ENCODE assay signal across 11 cellular contexts in genomic region chr2:84858123-84858522, GRCh38. TPM values are rescaled to one million over a fixed set of nuclear protein-coding genes. Genes with fewer than 3 reads are reported as not detected.
A peak's percentile ranks its signal among the peaks of the same experiment; 100 is the strongest.
DNase-seq lines count a peak whose midpoint lies in the region; ATAC-seq and TF ChIP-seq lines count a peak whose summit lies in the region.
"Had no signal": no experiment of that assay in that cellular context is flagged by ENCODE, and none has a peak within 500 bp of the region (broad histone marks: within the 10 kb centered on the region; RNA-seq: fewer than 3 reads in every experiment).

No MANE protein-coding gene starts in this region.

- DNase-seq in DMS 273 (lab: John Stamatoyannopoulos, UW; ENCODE audit: unreplicated experiment) (peak; percentile 26), DMS 273 treated with DMSO at 0.1 percent for 48 hours (lab: John Stamatoyannopoulos, UW) (no peak), GM12864 (ENCODE audit: low read depth) (no peak), left kidney (ENCODE audit: low read depth, low spot score) (peak; percentile 29), NCI-H69 (lab: John Stamatoyannopoulos, UW) (no peak), occipital lobe (lab: John Stamatoyannopoulos, UW) (no peak), NCI-H1105 treated with DMSO at 0.1 percent for 48 hours (lab: John Stamatoyannopoulos, UW) (no peak)
- DNase-seq in activated CD8-positive, alpha-beta T cell treated with anti-CD3 and anti-CD28 coated beads for 36 hours = no peak
- DNase-seq: stimulated activated CD4-positive, alpha-beta T cell treated with anti-CD3 and anti-CD28 coated beads, Interleukin-4, amount 100 ng/mL, for 24 hours; testis had no signal

- CTCF ChIA-PET in activated CD8-positive, alpha-beta T cell treated with anti-CD3 and anti-CD28 coated beads for 36 hours (lab: Charles Lee) = interaction anchor here (0.7 to 3.0 kb wide), 16 partner anchors 8 to 442 kb away, joined by 3 to 19 read pairs (median 4); no protein-coding TSS in a partner anchor

- peaks cover 93% of the 10 kb centered on the region for H3K4me1 Mint-ChIP-seq in activated CD8-positive, alpha-beta T cell treated with anti-CD3 and anti-CD28 coated beads for 36 hours (ENCODE audit: low read depth)

- no peak for ATAC-seq in activated CD8-positive, alpha-beta T cell treated with anti-CD3 and anti-CD28 coated beads for 36 hours

- H3K27me3 Mint-ChIP-seq in activated CD8-positive, alpha-beta T cell treated with anti-CD3 and anti-CD28 coated beads for 36 hours = no peaks in the 10 kb centered on the region

- H3K27ac Mint-ChIP-seq in activated CD8-positive, alpha-beta T cell treated with anti-CD3 and anti-CD28 coated beads for 36 hours = peak overlapping the region; percentile 93

- peak; percentile 22 for TF ChIP-seq CTCF in GM12864 (IDR thresholded peaks at IDR 0.05; ENCODE audit: low read depth, low read length, missing control alignments)
- TF ChIP-seq CTCF in activated CD8-positive, alpha-beta T cell treated with anti-CD3 and anti-CD28 coated beads for 36 hours (IDR thresholded peaks at IDR 0.05) = peak; percentile 32

- POLR2A ChIA-PET in activated CD8-positive, alpha-beta T cell treated with anti-CD3 and anti-CD28 coated beads for 36 hours (lab: Charles Lee) = interaction anchor here (1.0 to 2.7 kb wide), 7 partner anchors 9 to 81 kb away, joined by 3 to 18 read pairs (median 6); no protein-coding TSS in a partner anchor

- no peak overlapping the region for H3K4me3 Mint-ChIP-seq in activated CD8-positive, alpha-beta T cell treated with anti-CD3 and anti-CD28 coated beads for 36 hours

- H3K36me3 Mint-ChIP-seq in activated CD8-positive, alpha-beta T cell treated with anti-CD3 and anti-CD28 coated beads for 36 hours (ENCODE audit: low read depth) = peaks cover 76% of the 10 kb centered on the region

- intact Hi-C loops in activated CD8-positive, alpha-beta T cell treated with anti-CD3 and anti-CD28 coated beads for 36 hours (cut with micrococcal nuclease) = no loop called here

- peaks cover 13% of the 10 kb centered on the region for H3K9me3 Mint-ChIP-seq in activated CD8-positive, alpha-beta T cell treated with anti-CD3 and anti-CD28 coated beads for 36 hours

- H3K4me3 ChIP-seq in GM12864 (ENCODE audit: low read depth, low read length) = no peak overlapping the region
- H3K4me3 ChIP-seq: SJSA1, testis had no signal

RNA-seq across cellular contexts. Expression of gene TRABD2A, which starts 22.8 kb away (rescaled TPM):
- 10 to 100 TPM; 56.3 to 56.4 TPM for total RNA-seq in activated CD8-positive, alpha-beta T cell treated with anti-CD3 and anti-CD28 coated beads for 36 hours
- 1.1 TPM for total RNA-seq in occipital lobe

RNA-seq across cellular contexts. Expression of gene TMSB10, which starts 47.3 kb away (rescaled TPM):
- 1,000 to 10,000 TPM; 2,035 to 2,060 TPM for total RNA-seq in activated CD8-positive, alpha-beta T cell treated with anti-CD3 and anti-CD28 coated beads for 36 hours
- 2,498 TPM for total RNA-seq in occipital lobe

Comparison
In these comparisons a context has a peak if more than half of its experiments do, and no peak if none do; other contexts are left out.
1. DNase-seq: peak in DMS 273 (single experiment) and left kidney (single experiment); none in DMS 273 treated with DMSO at 0.1 percent for 48 hours (single experiment), GM12864 (single experiment), activated CD8-positive, alpha-beta T cell treated with anti-CD3 and anti-CD28 coated beads for 36 hours (single experiment), NCI-H69 (single experiment), occipital lobe (single experiment) and NCI-H1105 treated with DMSO at 0.1 percent for 48 hours (single experiment).
2. RNA of gene TRABD2A, which starts 22.8 kb away (total RNA-seq): 56.3 to 56.4 TPM in activated CD8-positive, alpha-beta T cell treated with anti-CD3 and anti-CD28 coated beads for 36 hours; 1.1 TPM in occipital lobe (single experiment); every median in the first group is over 10 times any median in the second.